Comparison of ENCODE assay signal across 8 cellular contexts in the genomic region with DNA sequence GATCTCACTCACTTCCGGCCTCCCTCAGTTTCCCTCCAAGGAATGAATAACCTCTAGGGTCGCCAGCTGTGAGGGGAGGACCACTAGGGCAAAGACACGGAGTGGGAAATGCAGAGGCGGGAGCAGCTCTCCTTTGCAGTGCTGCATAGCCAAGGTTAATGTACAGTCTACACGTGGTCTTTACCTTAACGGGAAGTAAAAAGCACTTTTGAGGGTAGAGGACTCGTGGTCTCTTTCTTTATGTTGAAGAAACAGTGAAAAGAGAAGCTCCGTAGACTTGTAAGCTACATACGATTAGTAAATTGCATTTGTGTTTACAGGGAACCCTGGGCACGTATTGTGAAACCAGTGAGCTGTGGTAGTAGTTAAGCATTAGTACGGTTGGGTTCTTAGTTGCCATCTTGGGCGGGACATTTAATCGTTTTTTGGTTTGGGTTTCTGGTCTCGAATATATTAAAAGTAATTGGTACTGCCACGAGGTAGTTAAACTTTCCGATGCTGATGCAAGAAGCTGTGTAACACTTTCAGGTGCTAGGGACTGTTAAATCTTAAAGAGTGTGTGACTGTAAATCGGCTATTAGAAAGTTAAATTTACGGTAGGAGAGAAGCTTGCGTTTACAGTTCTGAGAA. TPM values are rescaled to one million over a fixed set of nuclear protein-coding genes. Genes with fewer than 3 reads are reported as not detected.
DNase-seq lines count a peak whose midpoint lies in the region; ATAC-seq, FAIRE-seq and TF ChIP-seq lines count a peak whose summit lies in the region.

No MANE protein-coding gene starts in this region.

- TF ChIP-seq EP300 in A549 (IDR thresholded peaks at IDR 0.05) = no peak

- ATAC-seq in A549 = peak; percentile 58 to 68
- ATAC-seq in HG02852 (IDR thresholded peaks at IDR 0.05; ENCODE audit: unreplicated experiment) = peak; percentile 39
- ATAC-seq in stimulated activated memory B cell treated with anti-CD40 and anti-IgM and Interleukin-4, amounts not matched to agents 10 μg/mL and 1 μg/mL and 100 μg/mL, for 72 hours = peak; percentile 37

- peak overlapping the region; percentile 97 for H3K4me2 ChIP-seq in A549

- peak overlapping the region; percentile 91 to 96 for H3K27ac ChIP-seq in A549

- WGBS in A549 (ENCODE audit: missing lambda C conversion rate) = 1% methylated on average over 19 of the region's 19 CpGs

- no peak for TF ChIP-seq RAD21 in A549 (conservative IDR thresholded peaks at IDR 0.05 in 1 of 2, IDR thresholded peaks at IDR 0.05 in 1 of 2)

- no peaks in the 10 kb centered on the region for H3K9me3 ChIP-seq in A549

- H3K4me3 Mint-ChIP-seq in activated naive CD8-positive, alpha-beta T cell treated with anti-CD3 and anti-CD28 coated beads for 36 hours = peak overlapping the region; percentile 94
- H3K4me3 Mint-ChIP-seq in immature natural killer cell = peak overlapping the region; percentile 97 to 100 (median 99)
- H3K4me3 Mint-ChIP-seq in stimulated activated memory B cell treated with anti-CD40 and anti-IgM and Interleukin-4, amounts not matched to agents 10 μg/mL and 1 μg/mL and 100 μg/mL, for 72 hours = peak overlapping the region; percentile 98

- FAIRE-seq in A549 (lab: Jason Lieb, UNC) (no peak), GM12891 (lab: Jason Lieb, UNC) (peak; percentile 56)

- H3K4me1 Mint-ChIP-seq in activated naive CD8-positive, alpha-beta T cell treated with anti-CD3 and anti-CD28 coated beads for 36 hours = peaks cover 33% of the 10 kb centered on the region
- H3K4me1 Mint-ChIP-seq in immature natural killer cell = peaks cover 51 to 58% of the 10 kb centered on the region in 2 donors
- peaks cover 58% of the 10 kb centered on the region for H3K4me1 Mint-ChIP-seq in stimulated activated memory B cell treated with anti-CD40 and anti-IgM and Interleukin-4, amounts not matched to agents 10 μg/mL and 1 μg/mL and 100 μg/mL, for 72 hours

- TF ChIP-seq CTCF in A549 (IDR thresholded peaks at IDR 0.05) = no peak

- TF ChIP-seq POLR2A in A549 (IDR thresholded peaks at IDR 0.05; ENCODE audit: low read length) (no peak), GM12891 (IDR thresholded peaks at IDR 0.05; ENCODE audit: low read depth, low read length) (no peak)

- H3K9me3 Mint-ChIP-seq in activated naive CD8-positive, alpha-beta T cell treated with anti-CD3 and anti-CD28 coated beads for 36 hours = no peaks in the 10 kb centered on the region
- H3K9me3 Mint-ChIP-seq in immature natural killer cell = peaks cover 0 to 2% (median 0%) of the 10 kb centered on the region in 6 donors
- no peaks in the 10 kb centered on the region for H3K9me3 Mint-ChIP-seq in stimulated activated memory B cell treated with anti-CD40 and anti-IgM and Interleukin-4, amounts not matched to agents 10 μg/mL and 1 μg/mL and 100 μg/mL, for 72 hours

- peak overlapping the region; percentile 93 for H3K4me3 ChIP-seq in A549

- DNase-seq in A549 (ENCODE audit: low read depth in 1 of 2, low spot score in 1 of 2) = peak; percentile 49 to 56
- DNase-seq in GM12891 (ENCODE audit: insufficient read length, low spot score) = peak; percentile 32
- DNase-seq in NCI-H526 treated with DMSO at 0.1 percent for 48 hours (lab: John Stamatoyannopoulos, UW) = peak; percentile 41
- peak; percentile 7 for DNase-seq in activated naive CD8-positive, alpha-beta T cell treated with anti-CD3 and anti-CD28 coated beads for 36 hours
- peak in 1 of 3 donors; percentile 3 for DNase-seq in immature natural killer cell
- no peak for DNase-seq in putamen (ENCODE audit: low spot score)

- CTCF ChIA-PET in A549 (lab: Yijun Ruan, JAX) = interaction anchor here (0.6 to 2.1 kb wide), 8 partner anchors 9 to 173 kb away, joined by 3 to 10 read pairs (median 4); no protein-coding TSS in a partner anchor

- H3K4me1 ChIP-seq in A549 = peaks cover 44% of the 10 kb centered on the region

- peaks cover 17% of the 10 kb centered on the region for H3K36me3 Mint-ChIP-seq in activated naive CD8-positive, alpha-beta T cell treated with anti-CD3 and anti-CD28 coated beads for 36 hours
- no peaks in the 10 kb centered on the region for H3K36me3 Mint-ChIP-seq in immature natural killer cell
- H3K36me3 Mint-ChIP-seq in stimulated activated memory B cell treated with anti-CD40 and anti-IgM and Interleukin-4, amounts not matched to agents 10 μg/mL and 1 μg/mL and 100 μg/mL, for 72 hours = no peaks in the 10 kb centered on the region

- peak overlapping the region; percentile 98 for H3K27ac Mint-ChIP-seq in activated naive CD8-positive, alpha-beta T cell treated with anti-CD3 and anti-CD28 coated beads for 36 hours
- H3K27ac Mint-ChIP-seq in immature natural killer cell = peak overlapping the region; percentile 97 to 100 (median 100)
- H3K27ac Mint-ChIP-seq in stimulated activated memory B cell treated with anti-CD40 and anti-IgM and Interleukin-4, amounts not matched to agents 10 μg/mL and 1 μg/mL and 100 μg/mL, for 72 hours = peak overlapping the region; percentile 97

- POLR2A ChIA-PET in A549 (lab: Yijun Ruan, JAX) = interaction anchor here (0.6 to 2.8 kb wide), 14 partner anchors 9 to 971 kb away, joined by 3 to 20 read pairs (median 6); partner anchors contain the start of genes ATR, PCOLCE2, PLS1 and TFDP2

- H3K27me3 Mint-ChIP-seq in activated naive CD8-positive, alpha-beta T cell treated with anti-CD3 and anti-CD28 coated beads for 36 hours = no peaks in the 10 kb centered on the region
- H3K27me3 Mint-ChIP-seq in immature natural killer cell (ENCODE audit: low read depth in 3 of 3) = peaks cover 2 to 19% (median 2%) of the 10 kb centered on the region in 3 donors
- H3K27me3 Mint-ChIP-seq in stimulated activated memory B cell treated with anti-CD40 and anti-IgM and Interleukin-4, amounts not matched to agents 10 μg/mL and 1 μg/mL and 100 μg/mL, for 72 hours = no peaks in the 10 kb centered on the region

TF ChIP-seq in A549, 52 proteins besides CTCF, POLR2A, EP300 and RAD21:
- TF ChIP-seq MYC (IDR thresholded peaks at IDR 0.05; ENCODE audit: borderline replicate concordance, low read length) (peak; percentile 42; the same call in 1 of the 2 replicates), CEBPB (IDR thresholded peaks at IDR 0.05) (peak in 1 of 2 experiments; percentile 64; a peak in 1 of 4 replicates), MAX (IDR thresholded peaks at IDR 0.05) (peak; percentile 82), NR3C1 (IDR thresholded peaks at IDR 0.05) (no peak)

TF ChIP-seq in GM12891, 5 proteins besides CTCF, POLR2A, EP300 and RAD21:
- TF ChIP-seq POU2F2 (IDR thresholded peaks at IDR 0.05; ENCODE audit: low read depth, low read length) = no peak
- TF ChIP-seq POLR2AphosphoS5 (IDR thresholded peaks at IDR 0.05; ENCODE audit: low read depth, low read length) = no peak
- TF ChIP-seq SPI1 (IDR thresholded peaks at IDR 0.05; ENCODE audit: low read depth, low read length) = no peak
- no peak for TF ChIP-seq TAF1 (IDR thresholded peaks at IDR 0.05; ENCODE audit: low read depth, low read length)
- TF ChIP-seq PAX5 (IDR thresholded peaks at IDR 0.05; ENCODE audit: insufficient read depth, low read length, severe bottlenecking) = no peak

RNA-seq across cellular contexts. Expression of gene U2SURP, which starts 0.8 kb away (rescaled TPM):
- polyA plus RNA-seq in A549 (2011; rRNA removed) (109 and 166 TPM in 2 replicates), A549 (2017; fragmentation: RNase III; extraction: RNeasy Plus Mini Kit Qiagen cat#74134 plus additional on column Dnase treatment) (87.8 to 104 TPM (median 90.1 TPM) in 3 replicates), immature natural killer cell (100 to 1,000 TPM in 1 of 3 donors, 10 to 100 TPM in 2; 82.7 to 120 (median 86.0) TPM)
- 15.6 and 20.1 TPM in 2 replicates for polyA plus RNA-seq in A549 (2012; cell fraction: cytosol; rRNA removed)
- polyA plus RNA-seq in A549 (2012; cell fraction: nucleus; rRNA removed) = 15.9 and 22.4 TPM in 2 replicates
- polyA minus RNA-seq in A549 (2011; rRNA and poly(A)+ RNA removed) = 75.1 and 82.8 TPM in 2 replicates
- 47.8 TPM for polyA plus RNA-seq in GM12891 (2012; ENCODE audit: low read depth, missing spikeins)
- total RNA-seq in activated naive CD8-positive, alpha-beta T cell treated with anti-CD3 and anti-CD28 coated beads for 36 hours = 100 to 1,000 TPM; 201 to 209 TPM

RNA-seq across cellular contexts. Expression of gene PAQR9, which starts 38.7 kb away (rescaled TPM):
- polyA plus RNA-seq in A549 (2011; rRNA removed) = 3.0 TPM in 2 replicates
- 5.5 and 7.1 TPM in 2 replicates for polyA plus RNA-seq in A549 (2012; cell fraction: cytosol; rRNA removed)
- 5.0 and 9.9 TPM in 2 replicates for polyA plus RNA-seq in A549 (2012; cell fraction: nucleus; rRNA removed)
- polyA plus RNA-seq in A549 (2017; fragmentation: RNase III; extraction: RNeasy Plus Mini Kit Qiagen cat#74134 plus additional on column Dnase treatment) = 2.8 to 3.1 TPM (median 3.0 TPM) in 3 replicates
- polyA minus RNA-seq in A549 (2011; rRNA and poly(A)+ RNA removed) = 2.7 TPM in 2 replicates
- not detected for polyA plus RNA-seq in GM12891 (2012; ENCODE audit: low read depth, missing spikeins)
- not detected for total RNA-seq in activated naive CD8-positive, alpha-beta T cell treated with anti-CD3 and anti-CD28 coated beads for 36 hours
- not detected for polyA plus RNA-seq in immature natural killer cell
